ENCODE assay signal across 1 cellular context in genomic region chr19:45876411-45877197, GRCh38.
TF ChIP-seq lines count a peak whose summit lies in the region.

No MANE protein-coding gene starts in this region.

TF ChIP-seq in HepG2, 621 proteins besides CTCF, POLR2A, EP300 and RAD21 (continued from another document and continues in another):
- no peak for TF ChIP-seq SNAPC4 (CRISPR knock-in tag; IDR thresholded peaks at IDR 0.05)
- no peak for TF ChIP-seq NFKB2 (CRISPR knock-in tag; IDR thresholded peaks at IDR 0.05; ENCODE audit: borderline replicate concordance)
- TF ChIP-seq CREBL2 (CRISPR knock-in tag; IDR thresholded peaks at IDR 0.05; ENCODE audit: borderline replicate concordance) = no peak
- no peak for TF ChIP-seq HHEX (CRISPR knock-in tag; IDR thresholded peaks at IDR 0.05)
- no peak for TF ChIP-seq CERS6 (CRISPR knock-in tag; IDR thresholded peaks at IDR 0.05)
- peak; percentile 38; the same call in 1 of the 2 replicates for TF ChIP-seq TFAP4 (IDR thresholded peaks at IDR 0.05; ENCODE audit: borderline replicate concordance, low read depth)
- TF ChIP-seq ZBTB33 (CRISPR knock-in tag; IDR thresholded peaks at IDR 0.05) = no peak
- TF ChIP-seq MLX (CRISPR knock-in tag; IDR thresholded peaks at IDR 0.05) = no peak
- TF ChIP-seq TCF12 (IDR thresholded peaks at IDR 0.05) = no peak
- TF ChIP-seq TCF12 (CRISPR knock-in tag; IDR thresholded peaks at IDR 0.05) = no peak
- peak; percentile 76 for TF ChIP-seq HNRNPK (IDR thresholded peaks at IDR 0.05; ENCODE audit: low read depth, low read length, poor library complexity, severe bottlenecking)
- peak; percentile 27; the same call in 1 of the 2 replicates for TF ChIP-seq ARID4A (CRISPR knock-in tag; IDR thresholded peaks at IDR 0.05; ENCODE audit: borderline replicate concordance)
- TF ChIP-seq NFAT5 (CRISPR knock-in tag; IDR thresholded peaks at IDR 0.05) = no peak; the same call in 1 of the 2 replicates
- TF ChIP-seq ZNF30 (CRISPR knock-in tag; IDR thresholded peaks at IDR 0.05) = no peak
- no peak for TF ChIP-seq ISX (CRISPR knock-in tag; conservative IDR thresholded peaks at IDR 0.05)
- no peak for TF ChIP-seq JUNB (CRISPR knock-in tag; IDR thresholded peaks at IDR 0.05; ENCODE audit: borderline replicate concordance)
- no peak; the same call in 1 of the 2 replicates for TF ChIP-seq SPEN (CRISPR knock-in tag; IDR thresholded peaks at IDR 0.05; ENCODE audit: low read depth)
- peak; percentile 91 for TF ChIP-seq RBM39 (IDR thresholded peaks at IDR 0.05; ENCODE audit: low read depth, low read length, poor library complexity, severe bottlenecking)
- no peak for TF ChIP-seq PRPF4 (IDR thresholded peaks at IDR 0.05; ENCODE audit: low read depth, low read length, poor library complexity, severe bottlenecking)
- TF ChIP-seq SNRNP70 (IDR thresholded peaks at IDR 0.05; ENCODE audit: low read depth, low read length) = no peak
- peak; percentile 60; the same call in 1 of the 2 replicates for TF ChIP-seq YEATS4 (CRISPR knock-in tag; IDR thresholded peaks at IDR 0.05; ENCODE audit: borderline replicate concordance)
- TF ChIP-seq TEF (CRISPR knock-in tag; IDR thresholded peaks at IDR 0.05) = no peak
- no peak for TF ChIP-seq TOPORS (CRISPR knock-in tag; IDR thresholded peaks at IDR 0.05)
- TF ChIP-seq PTBP1 (IDR thresholded peaks at IDR 0.05; ENCODE audit: low read depth, low read length, poor library complexity, severe bottlenecking) = no peak
- no peak for TF ChIP-seq ZNF564 (CRISPR knock-in tag; IDR thresholded peaks at IDR 0.05)
- peak; percentile 54; the same call in 1 of the 2 replicates for TF ChIP-seq TAF1 (CRISPR knock-in tag; IDR thresholded peaks at IDR 0.05)
- TF ChIP-seq FUBP1 (CRISPR knock-in tag; IDR thresholded peaks at IDR 0.05; ENCODE audit: borderline replicate concordance) = no peak
